In genomic region chrX:145213504-145213903, GRCh38 we compare ENCODE assay signal across 11 cellular contexts. TPM values are rescaled to one million over a fixed set of nuclear protein-coding genes. Genes with fewer than 3 reads are reported as not detected.
DNase-seq lines count a peak whose midpoint lies in the region; ATAC-seq and TF ChIP-seq lines count a peak whose summit lies in the region.
"Had no signal": no experiment of that assay in that cellular context is flagged by ENCODE, and none has a peak within 500 bp of the region (broad histone marks: within the 10 kb centered on the region; RNA-seq: fewer than 3 reads in every experiment).

No MANE protein-coding gene starts in this region.

- no peaks in the 10 kb centered on the region for H3K27me3 ChIP-seq in SU-DHL-6 (ENCODE audit: low read length)
- H3K27me3 ChIP-seq in neural cell (ENCODE audit: insufficient read depth, low read depth, low read length) = no peaks in the 10 kb centered on the region

- H3K36me3 ChIP-seq in SU-DHL-6 (ENCODE audit: low read length) = no peaks in the 10 kb centered on the region
- H3K36me3 ChIP-seq in neural cell (ENCODE audit: insufficient read depth, low read length) = no peaks in the 10 kb centered on the region
- H3K36me3 ChIP-seq: BLaER1 had no signal

- DNase-seq in NCI-H748 (lab: John Stamatoyannopoulos, UW; ENCODE audit: unreplicated experiment) (peak; percentile 7), NCI-H748 treated with DMSO at 0.1 percent for 48 hours (lab: John Stamatoyannopoulos, UW) (no peak), HFF-Myc (ENCODE audit: extremely low read depth, low read depth) (no peak)
- DNase-seq in activated naive CD4-positive, alpha-beta T cell treated with anti-CD3 and anti-CD28 coated beads, Interleukin-2, amount 50 U/mL, for 16 hours = no peak
- DNase-seq: activated gamma-delta T cell had no signal

- H3F3A ChIP-seq in SU-DHL-6 (ENCODE audit: insufficient read depth) (no peaks in the 10 kb centered on the region), neural cell (ENCODE audit: insufficient read depth, low read length, poor library complexity, severe bottlenecking) (no peaks in the 10 kb centered on the region)

- no peaks in the 10 kb centered on the region for H4K20me1 ChIP-seq in SU-DHL-6 (ENCODE audit: low read depth, low read length)
- H4K20me1 ChIP-seq in neural cell (ENCODE audit: insufficient read depth) = no peaks in the 10 kb centered on the region
- H4K20me1 ChIP-seq: BLaER1 had no signal

- H2AFZ ChIP-seq in SU-DHL-6 (ENCODE audit: low read depth, low read length, severe bottlenecking) (no peak overlapping the region), neural cell (ENCODE audit: low read depth, low read length) (no peak overlapping the region)

- H3K27ac ChIP-seq in SU-DHL-6 (ENCODE audit: low read depth, low read length) (no peak overlapping the region), neural cell (ENCODE audit: low read length) (no peak overlapping the region)
- H3K27ac ChIP-seq: BLaER1 had no signal

- H3K4me3 ChIP-seq in HFF-Myc (replicated peaks; ENCODE audit: low read depth, low read length) (no peak overlapping the region), SU-DHL-6 (ENCODE audit: insufficient read depth, low read length, poor library complexity, severe bottlenecking) (no peak overlapping the region), neural cell (ENCODE audit: low read length) (no peak overlapping the region)
- H3K4me3 ChIP-seq: BLaER1 had no signal

- H3K9me2 ChIP-seq in SU-DHL-6 (replicated peaks; ENCODE audit: insufficient read depth, low read length) (no peaks in the 10 kb centered on the region), neural cell (ENCODE audit: insufficient read depth, low read length) (no peaks in the 10 kb centered on the region)

- no peak for ATAC-seq in HG03039 (IDR thresholded peaks at IDR 0.05; ENCODE audit: unreplicated experiment)
- ATAC-seq in HG03460 (IDR thresholded peaks at IDR 0.05; ENCODE audit: unreplicated experiment) = no peak

- H3K9me3 ChIP-seq in SU-DHL-6 (ENCODE audit: insufficient read depth, low read length) (no peaks in the 10 kb centered on the region), neural cell (ENCODE audit: low read length) (no peaks in the 10 kb centered on the region)

- H3K79me2 ChIP-seq in SU-DHL-6 (ENCODE audit: insufficient read depth, low read length) = no peaks in the 10 kb centered on the region
- H3K79me2 ChIP-seq in neural cell (replicated peaks; ENCODE audit: insufficient read depth, low read length) = no peaks in the 10 kb centered on the region

- H3K9ac ChIP-seq in SU-DHL-6 (ENCODE audit: low read length) = no peak overlapping the region
- no peak overlapping the region for H3K9ac ChIP-seq in neural cell (ENCODE audit: low read length)
- H3K9ac ChIP-seq: BLaER1 had no signal

- peak; percentile 69 for TF ChIP-seq RAD21 in neural cell (conservative IDR thresholded peaks at IDR 0.05)

- no peak for TF ChIP-seq EP300 in neural cell (conservative IDR thresholded peaks at IDR 0.05; ENCODE audit: poor library complexity, severe bottlenecking)

- TF ChIP-seq CTCF in HFF-Myc (IDR thresholded peaks at IDR 0.05; ENCODE audit: low read depth, low read length, missing control alignments) (peak; percentile 7), SU-DHL-6 (IDR thresholded peaks at IDR 0.05; ENCODE audit: insufficient read depth, low read length, poor library complexity, severe bottlenecking) (peak; percentile 27), neural cell (IDR thresholded peaks at IDR 0.05; ENCODE audit: poor library complexity, severe bottlenecking) (peak; percentile 62)

- H3K4me2 ChIP-seq in SU-DHL-6 (ENCODE audit: low read depth, low read length, poor library complexity, severe bottlenecking) = no peak overlapping the region
- no peak overlapping the region for H3K4me2 ChIP-seq in neural cell (ENCODE audit: low read length)
- H3K4me2 ChIP-seq: BLaER1 had no signal

TF ChIP-seq in neural cell, 6 proteins besides CTCF, POLR2A, EP300 and RAD21:
- TF ChIP-seq TAF1 (IDR thresholded peaks at IDR 0.05; ENCODE audit: low read depth) (no peak), REST (IDR thresholded peaks at IDR 0.05; ENCODE audit: borderline replicate concordance) (no peak), EZH2 (IDR thresholded peaks at IDR 0.05; ENCODE audit: borderline replicate concordance, insufficient read depth, low read length, poor library complexity, severe bottlenecking) (no peak), SMC3 (conservative IDR thresholded peaks at IDR 0.05; ENCODE audit: poor library complexity) (peak; percentile 68), POLR2AphosphoS5 (IDR thresholded peaks at IDR 0.05) (no peak), MXI1 (conservative IDR thresholded peaks at IDR 0.05; ENCODE audit: poor library complexity, severe bottlenecking) (no peak)

RNA-seq across cellular contexts. Expression of gene SPANXN1, which starts 33.8 kb away (rescaled TPM):
- not detected in 2 replicates for polyA plus RNA-seq in neural cell
- not detected in 2 replicates for polyA minus RNA-seq in neural cell
- polyA plus RNA-seq: fibroblast of lung had no signal

Comparison
In these comparisons a context has a peak if more than half of its experiments do, and no peak if none do; other contexts are left out.
1. CTCF ChIP-seq: peak in every context shown above with its lines; median percentile 62 in neural cell; 27 in SU-DHL-6; 7 in HFF-Myc.